In genomic region chr9:93875330-93875729, GRCh38 we compare ENCODE assay signal across 6 cellular contexts.
"Had no signal": no experiment of that assay in that cellular context is flagged by ENCODE, and none has a peak within 500 bp of the region (broad histone marks: within the 10 kb centered on the region; RNA-seq: fewer than 3 reads in every experiment).

No MANE protein-coding gene starts in this region.

- DNase-seq: GM23248, GOT3, H7, IMR-90, KBM-7 had no signal

- H3K27ac ChIP-seq: GM23248 had no signal

- H3K9me3 ChIP-seq: HAP-1 had no signal

- H3K36me3 ChIP-seq: HAP-1 had no signal

- H2AFZ ChIP-seq: GM23248 had no signal

- H3K4me3 ChIP-seq: GM23248, HAP-1 had no signal

- H3K4me1 ChIP-seq: HAP-1 had no signal

- H3K9ac ChIP-seq: GM23248 had no signal
